In the genomic region with DNA sequence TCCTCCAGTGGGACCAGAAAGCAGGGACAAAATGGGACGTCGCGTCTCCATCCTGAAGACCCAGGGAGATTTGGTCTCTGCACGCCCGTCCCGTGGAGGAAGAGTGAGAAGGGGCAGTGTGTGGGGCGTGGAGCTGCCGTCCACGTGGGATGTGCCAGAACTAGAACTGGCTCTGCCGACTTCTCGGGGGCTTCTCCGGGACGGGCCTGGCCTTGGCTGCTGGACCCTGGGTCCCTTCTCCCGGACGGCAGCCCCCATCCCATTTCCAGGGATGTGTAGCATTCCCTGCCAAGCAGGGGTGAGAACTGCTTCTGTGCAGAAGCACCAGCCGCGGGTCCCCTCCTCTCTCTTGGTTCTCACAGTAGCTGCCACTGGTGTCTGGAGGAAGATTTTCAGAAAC, we compare ENCODE assay signal across 22 cellular contexts. TPM values are rescaled to one million over a fixed set of nuclear protein-coding genes. Genes with fewer than 3 reads are reported as not detected.
DNase-seq lines count a peak whose midpoint lies in the region; ATAC-seq and TF ChIP-seq lines count a peak whose summit lies in the region.
"Had no signal": no experiment of that assay in that cellular context is flagged by ENCODE, and none has a peak within 500 bp of the region (broad histone marks: within the 10 kb centered on the region; RNA-seq: fewer than 3 reads in every experiment).

No MANE protein-coding gene starts in this region.

- 81 to 84% methylated on average over 17 of the region's 17 CpGs for WGBS in aorta, 2 donors

- H3K36me3 ChIP-seq in aorta (ENCODE audit: control insufficient read depth in 1 of 2, insufficient read depth in 2 of 2, low read length in 1 of 2): no peaks in the 10 kb centered on the region
- H3K36me3 ChIP-seq: BE2C; BLaER1 treated with 17β-estradiol and CSF1 and Interleukin-3, amounts not matched to agents 10 nM and 100 nM; HAP-1 had no signal

- intact Hi-C loops in Right ventricle myocardium superior (cut with DNase I) (no loop called here), left ventricle myocardium superior (cut with micrococcal nuclease) (no loop called here), posterior vena cava (cut with DNase I) (no loop called here), aorta (cut with DNase I) (no loop called here)

- H3K4me1 ChIP-seq in aorta (ENCODE audit: control insufficient read depth in 1 of 2, insufficient read depth in 2 of 2, low read length in 2 of 2): no peaks in the 10 kb centered on the region
- H3K4me1 ChIP-seq: BE2C, HAP-1 had no signal

- no peaks in the 10 kb centered on the region for H3K27me3 ChIP-seq in aorta (ENCODE audit: control insufficient read depth in 1 of 2, insufficient read depth in 2 of 2, low read length in 1 of 2)
- H3K27me3 ChIP-seq: BE2C had no signal

- ATAC-seq in Right ventricle myocardium superior (ENCODE audit: poor library complexity): no peak
- no peak for ATAC-seq in left ventricle myocardium superior
- no peak for ATAC-seq in aorta (ENCODE audit: low FRiP score)
- no peak for ATAC-seq in GM18907 (IDR thresholded peaks at IDR 0.05; ENCODE audit: unreplicated experiment)
- ATAC-seq: A549 had no signal

- no peaks in the 10 kb centered on the region for H3K9me3 Mint-ChIP-seq in chondrocyte (ENCODE audit: low read depth)
- H3K9me3 Mint-ChIP-seq: CD4-positive, alpha-beta T cell; CD8-positive, alpha-beta memory T cell; HFFc6 had no signal

- H3K4me3 ChIP-seq in aorta (ENCODE audit: low read length in 2 of 2): no peak overlapping the region
- H3K4me3 ChIP-seq: A549; BLaER1 treated with 17β-estradiol and CSF1 and Interleukin-3, amounts not matched to agents 10 nM and 100 nM; HAP-1 had no signal

- DNase-seq in Right ventricle myocardium superior (peak; percentile 26), left ventricle myocardium superior (no peak), chondrocyte (ENCODE audit: low spot score) (peak; percentile 79), posterior vena cava (ENCODE audit: low spot score) (peak; percentile 58), aorta (peak; percentile 33 to 51), hepatic stellate cell (ENCODE audit: low spot score) (no peak)
- DNase-seq: 8988T; ACHN; AML-193; BE2C; CD4-positive, alpha-beta T cell; CD8-positive, alpha-beta memory T cell; DMS53; DMS79 treated with DMSO at 0.1 percent for 48 hours; GF-D8; GOT3; HFFc6 had no signal

- no peak for TF ChIP-seq CTCF in chondrocyte (IDR thresholded peaks at IDR 0.05)

- H3K27me3 Mint-ChIP-seq in chondrocyte (ENCODE audit: low read depth): peaks cover 20% of the 10 kb centered on the region

- no peak overlapping the region for H3K27ac ChIP-seq in aorta (ENCODE audit: low read depth in 1 of 2, low read length in 2 of 2)
- H3K27ac ChIP-seq: A549; BLaER1 treated with 17β-estradiol and CSF1 and Interleukin-3, amounts not matched to agents 10 nM and 100 nM had no signal

- no peaks in the 10 kb centered on the region for H3K9me3 ChIP-seq in aorta (ENCODE audit: control insufficient read depth, low read length)
- H3K9me3 ChIP-seq: A549; BE2C; BLaER1 treated with 17β-estradiol and CSF1 and Interleukin-3, amounts not matched to agents 10 nM and 100 nM; HAP-1 had no signal

- H3K27ac Mint-ChIP-seq in chondrocyte (ENCODE audit: unreplicated experiment): no peak overlapping the region
- H3K27ac Mint-ChIP-seq: CD4-positive, alpha-beta T cell; CD8-positive, alpha-beta memory T cell; HFFc6 had no signal

- no peak overlapping the region for H3K4me3 Mint-ChIP-seq in chondrocyte (ENCODE audit: unreplicated experiment)
- H3K4me3 Mint-ChIP-seq: CD14-positive monocyte; CD4-positive, alpha-beta T cell; CD8-positive, alpha-beta memory T cell; HFFc6 had no signal

- H3K36me3 Mint-ChIP-seq in chondrocyte (ENCODE audit: low read depth): peaks cover 3% of the 10 kb centered on the region
- H3K36me3 Mint-ChIP-seq: CD14-positive monocyte; CD8-positive, alpha-beta memory T cell had no signal

- no peaks in the 10 kb centered on the region for H3K4me1 Mint-ChIP-seq in chondrocyte (ENCODE audit: low read depth)
- H3K4me1 Mint-ChIP-seq: CD14-positive monocyte had no signal

RNA-seq across cellular contexts. Expression of a gene that starts 18.8 kb away (rescaled TPM):
- total RNA-seq in Right ventricle myocardium superior (31.7 TPM), left ventricle myocardium superior (45.2 TPM), chondrocyte (19.9 to 37.6 TPM (median 35.2 TPM) in 3 replicates), posterior vena cava (1 to 10 TPM; 1.4 to 2.1 TPM), aorta (1 to 10 TPM in 1 of 2 donors, under 1 TPM in 1; 0.84 to 1.4 TPM)
- under 1 TPM in 1 of 2 donors, not detected in 1; 0.95 TPM for polyA plus RNA-seq in aorta
- polyA plus RNA-seq: CD14-positive monocyte; CD8-positive, alpha-beta memory T cell had no signal

Comparison
In these comparisons a context has a peak if more than half of its experiments do, and no peak if none do; other contexts are left out.
1. DNase-seq: peak in Right ventricle myocardium superior (single experiment), chondrocyte (single experiment), posterior vena cava (single experiment) and aorta (2 of 2); none in left ventricle myocardium superior (single experiment) and hepatic stellate cell (single experiment).